ENCODE assay signal across 1 cellular context in the genomic region with DNA sequence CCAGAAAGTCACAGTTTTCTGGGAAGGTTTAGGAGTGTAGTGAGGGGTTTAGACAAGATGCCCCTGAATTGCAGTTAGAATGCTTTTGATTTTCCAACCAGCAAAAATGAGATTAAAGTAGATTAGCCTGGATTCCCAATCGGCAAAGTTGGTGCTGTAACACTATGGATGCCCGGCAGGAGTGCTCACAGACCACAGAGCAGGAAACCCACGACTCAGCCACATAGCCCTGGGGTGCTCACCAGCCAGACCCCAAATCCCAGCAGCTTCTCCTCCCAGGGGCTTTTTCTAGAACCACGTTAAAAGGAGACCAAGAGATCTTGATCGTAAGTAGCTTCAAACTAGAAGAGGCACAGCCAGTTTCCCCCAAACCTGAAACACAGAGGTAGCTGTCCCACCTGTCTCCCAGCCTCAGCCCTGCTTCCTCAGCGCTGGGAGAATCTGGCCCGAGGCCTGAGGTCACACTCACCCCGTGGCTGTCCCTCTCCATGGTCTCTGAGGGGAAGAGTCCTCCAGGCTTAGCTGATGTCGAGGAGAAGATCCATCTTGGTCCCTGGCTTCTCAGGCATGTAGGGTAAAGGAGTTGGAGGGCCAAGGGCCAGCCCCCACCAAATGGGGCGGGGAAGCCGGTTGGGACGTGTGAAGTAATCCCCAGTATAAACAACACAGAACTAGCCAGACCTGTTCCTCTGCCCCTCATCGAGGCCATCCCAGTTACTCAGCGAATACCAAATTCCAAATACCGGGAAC.
TF ChIP-seq lines count a peak whose summit lies in the region.

A gene (minus strand): TSS at position 585 of the 750 bp plus-strand sequence. CDS start 95 bp downstream, at position 490.

TF ChIP-seq in WTC11, 78 proteins besides CTCF, POLR2A, EP300 and RAD21 (continued from another document):
- TF ChIP-seq, protein P1, sequence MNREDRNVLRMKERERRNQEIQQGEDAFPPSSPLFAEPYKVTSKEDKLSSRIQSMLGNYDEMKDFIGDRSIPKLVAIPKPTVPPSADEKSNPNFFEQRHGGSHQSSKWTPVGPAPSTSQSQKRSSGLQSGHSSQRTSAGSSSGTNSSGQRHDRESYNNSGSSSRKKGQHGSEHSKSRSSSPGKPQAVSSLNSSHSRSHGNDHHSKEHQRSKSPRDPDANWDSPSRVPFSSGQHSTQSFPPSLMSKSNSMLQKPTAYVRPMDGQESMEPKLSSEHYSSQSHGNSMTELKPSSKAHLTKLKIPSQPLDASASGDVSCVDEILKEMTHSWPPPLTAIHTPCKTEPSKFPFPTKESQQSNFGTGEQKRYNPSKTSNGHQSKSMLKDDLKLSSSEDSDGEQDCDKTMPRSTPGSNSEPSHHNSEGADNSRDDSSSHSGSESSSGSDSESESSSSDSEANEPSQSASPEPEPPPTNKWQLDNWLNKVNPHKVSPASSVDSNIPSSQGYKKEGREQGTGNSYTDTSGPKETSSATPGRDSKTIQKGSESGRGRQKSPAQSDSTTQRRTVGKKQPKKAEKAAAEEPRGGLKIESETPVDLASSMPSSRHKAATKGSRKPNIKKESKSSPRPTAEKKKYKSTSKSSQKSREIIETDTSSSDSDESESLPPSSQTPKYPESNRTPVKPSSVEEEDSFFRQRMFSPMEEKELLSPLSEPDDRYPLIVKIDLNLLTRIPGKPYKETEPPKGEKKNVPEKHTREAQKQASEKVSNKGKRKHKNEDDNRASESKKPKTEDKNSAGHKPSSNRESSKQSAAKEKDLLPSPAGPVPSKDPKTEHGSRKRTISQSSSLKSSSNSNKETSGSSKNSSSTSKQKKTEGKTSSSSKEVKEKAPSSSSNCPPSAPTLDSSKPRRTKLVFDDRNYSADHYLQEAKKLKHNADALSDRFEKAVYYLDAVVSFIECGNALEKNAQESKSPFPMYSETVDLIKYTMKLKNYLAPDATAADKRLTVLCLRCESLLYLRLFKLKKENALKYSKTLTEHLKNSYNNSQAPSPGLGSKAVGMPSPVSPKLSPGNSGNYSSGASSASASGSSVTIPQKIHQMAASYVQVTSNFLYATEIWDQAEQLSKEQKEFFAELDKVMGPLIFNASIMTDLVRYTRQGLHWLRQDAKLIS (CRISPR knock-in tag; IDR thresholded peaks at IDR 0.05; ENCODE audit: borderline replicate concordance) = no peak
- no peak for TF ChIP-seq OVOL2 (CRISPR knock-in tag; IDR thresholded peaks at IDR 0.05; ENCODE audit: borderline replicate concordance)
- TF ChIP-seq IRF2 (CRISPR knock-in tag; IDR thresholded peaks at IDR 0.05; ENCODE audit: borderline replicate concordance, low read depth) = no peak
- TF ChIP-seq, protein P2, sequence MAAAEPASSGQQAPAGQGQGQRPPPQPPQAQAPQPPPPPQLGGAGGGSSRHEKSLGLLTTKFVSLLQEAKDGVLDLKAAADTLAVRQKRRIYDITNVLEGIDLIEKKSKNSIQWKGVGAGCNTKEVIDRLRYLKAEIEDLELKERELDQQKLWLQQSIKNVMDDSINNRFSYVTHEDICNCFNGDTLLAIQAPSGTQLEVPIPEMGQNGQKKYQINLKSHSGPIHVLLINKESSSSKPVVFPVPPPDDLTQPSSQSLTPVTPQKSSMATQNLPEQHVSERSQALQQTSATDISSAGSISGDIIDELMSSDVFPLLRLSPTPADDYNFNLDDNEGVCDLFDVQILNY (CRISPR knock-in tag; IDR thresholded peaks at IDR 0.05) = no peak
- TF ChIP-seq ZNF138 (CRISPR knock-in tag; conservative IDR thresholded peaks at IDR 0.05) = no peak
TF ChIP-seq in WTC11: peak in this region for 0.
